ENCODE assay signal across 24 cellular contexts in the genomic region with DNA sequence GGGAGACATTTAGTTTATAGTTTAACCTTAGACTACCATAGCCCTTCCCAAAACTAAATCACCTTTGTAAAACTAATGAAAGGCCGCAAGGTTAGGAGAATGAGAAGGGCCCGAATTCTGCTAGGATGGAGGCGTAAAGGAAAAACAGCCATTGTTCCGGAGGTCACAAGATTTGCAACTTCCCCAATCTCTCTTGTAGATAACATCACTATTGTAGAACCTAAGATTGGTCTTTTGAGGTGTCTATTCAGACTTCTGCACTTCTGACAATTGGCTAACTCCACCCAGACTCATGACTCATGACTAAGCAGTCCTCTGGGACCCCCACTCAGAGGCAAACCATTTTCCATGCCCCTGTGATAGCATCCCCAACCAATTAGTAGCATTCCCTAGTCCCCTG.
"Had no signal": no experiment of that assay in that cellular context is flagged by ENCODE, and none has a peak within 500 bp of the region (broad histone marks: within the 10 kb centered on the region; RNA-seq: fewer than 3 reads in every experiment).

No MANE protein-coding gene starts in this region.

- H3K9me3 Mint-ChIP-seq: activated CD8-positive, alpha-beta T cell treated with anti-CD3 and anti-CD28 coated beads for 36 hours; brain; immature natural killer cell; natural killer cell; stimulated activated naive CD8-positive, alpha-beta T cell treated with anti-CD3 and anti-CD28 coated beads, Interleukin-15, Interleukin-2, amounts not matched to agents 100 ng/mL and 50 ng/mL, for 24 hours; T-helper 1 cell treated with Interleukin-12 subunit alpha and Interleukin-12 subunit beta and Interleukin-4 antibody, amounts not matched to agents 30 μg/mL and 1 μg/mL, for 36 hours; type B pancreatic cell; WTC11 had no signal

- H3K27me3 Mint-ChIP-seq: activated CD8-positive, alpha-beta T cell treated with anti-CD3 and anti-CD28 coated beads for 36 hours; activated naive CD8-positive, alpha-beta T cell; brain; progenitor cell of endocrine pancreas; stimulated activated naive CD8-positive, alpha-beta T cell treated with anti-CD3 and anti-CD28 coated beads, Interleukin-15, Interleukin-2, amounts not matched to agents 100 ng/mL and 50 ng/mL, for 24 hours; type B pancreatic cell had no signal

- DNase-seq: activated CD4-positive, alpha-beta T cell treated with anti-CD3 and anti-CD28 coated beads for 48 hours; activated CD8-positive, alpha-beta T cell treated with anti-CD3 and anti-CD28 coated beads for 36 hours; activated gamma-delta T cell treated with Interleukin-2 at 50 U/mL for 16 hours; activated T-cell treated with anti-CD3 and anti-CD28 coated beads, Interleukin-2, amount 50 U/mL, for 48 hours; amygdala; central memory CD4-positive, alpha-beta T cell; colonic mucosa; effector CD4-positive, alpha-beta T cell; esophagus squamous epithelium; foreskin melanocyte; immature natural killer cell; mesendoderm; natural killer cell; right cardiac atrium; small intestine; stimulated activated CD4-positive, alpha-beta T cell treated with anti-CD3 and anti-CD28 coated beads, Interleukin-4, amount 100 ng/mL, for 4 hours; stimulated activated CD8-positive, alpha-beta memory T cell treated with anti-CD3 and anti-CD28 coated beads, Interleukin-4, amount 100 ng/mL, for 48 hours had no signal

- H3K4me3 Mint-ChIP-seq: activated CD8-positive, alpha-beta T cell treated with anti-CD3 and anti-CD28 coated beads for 36 hours; activated naive CD8-positive, alpha-beta T cell; brain; immature natural killer cell; natural killer cell; stimulated activated naive CD8-positive, alpha-beta T cell treated with anti-CD3 and anti-CD28 coated beads, Interleukin-15, Interleukin-2, amounts not matched to agents 100 ng/mL and 50 ng/mL, for 24 hours; T-helper 1 cell treated with Interleukin-12 subunit alpha and Interleukin-12 subunit beta and Interleukin-4 antibody, amounts not matched to agents 30 μg/mL and 1 μg/mL, for 36 hours; type B pancreatic cell; WTC11 had no signal

- H3K9me3 ChIP-seq: colonic mucosa, esophagus squamous epithelium had no signal

- H3K27ac Mint-ChIP-seq: activated CD8-positive, alpha-beta T cell treated with anti-CD3 and anti-CD28 coated beads for 36 hours; activated naive CD8-positive, alpha-beta T cell; brain; progenitor cell of endocrine pancreas; stimulated activated naive CD8-positive, alpha-beta T cell treated with anti-CD3 and anti-CD28 coated beads, Interleukin-15, Interleukin-2, amounts not matched to agents 100 ng/mL and 50 ng/mL, for 24 hours; T-helper 1 cell treated with Interleukin-12 subunit alpha and Interleukin-12 subunit beta and Interleukin-4 antibody, amounts not matched to agents 30 μg/mL and 1 μg/mL, for 36 hours; type B pancreatic cell; WTC11 had no signal

- H3K36me3 ChIP-seq: colonic mucosa had no signal

- H3K4me3 ChIP-seq: colonic mucosa, esophagus squamous epithelium had no signal

- ATAC-seq: activated CD8-positive, alpha-beta T cell treated with anti-CD3 and anti-CD28 coated beads for 36 hours; natural killer cell; right cardiac atrium; WTC11 had no signal

- H3K27ac ChIP-seq: colonic mucosa, esophagus squamous epithelium had no signal

- H3K36me3 Mint-ChIP-seq: natural killer cell, WTC11 had no signal

- H3K27me3 ChIP-seq: colonic mucosa, esophagus squamous epithelium had no signal

- H3K4me1 Mint-ChIP-seq: brain, WTC11 had no signal

- H3K4me1 ChIP-seq: colonic mucosa, esophagus squamous epithelium had no signal

- FAIRE-seq: small intestine had no signal
